In genomic region chr1:202531472-202532070, GRCh38 we compare ENCODE assay signal across 7 cellular contexts.
DNase-seq lines count a peak whose midpoint lies in the region; ATAC-seq and TF ChIP-seq lines count a peak whose summit lies in the region.
"Not testable (repeated sequence)": the region's sequence is repeated elsewhere in the genome, so short reads cannot be mapped to it uniquely, and the experiment has no call there.

No MANE protein-coding gene starts in this region.

- H2AFZ ChIP-seq in GM23338 = not testable (repeated sequence)
- H2AFZ ChIP-seq in mammary epithelial cell (ENCODE audit: low read depth, low read length) = peak overlapping the region; percentile 55

- not testable (repeated sequence) for H3K27ac ChIP-seq in GM23338 (ENCODE audit: low read depth); foreskin keratinocyte; naive thymus-derived CD4-positive, alpha-beta T cell (ENCODE audit: low read depth, low read length)
- H3K27ac ChIP-seq in mammary epithelial cell (ENCODE audit: insufficient read depth, low read depth, low read length) = peak overlapping the region; percentile 52

- H3K4me3 Mint-ChIP-seq in GM23338; activated CD8-positive, alpha-beta T cell treated with anti-CD3 and anti-CD28 coated beads for 36 hours; naive thymus-derived CD4-positive, alpha-beta T cell: not testable (repeated sequence)
- peak overlapping the region; percentile 10 for H3K4me3 Mint-ChIP-seq in stimulated activated memory B cell treated with anti-CD40 and anti-IgM and Interleukin-4, amounts not matched to agents 10 μg/mL and 1 μg/mL and 100 μg/mL, for 72 hours

- not testable (repeated sequence) for H3K27me3 ChIP-seq in GM23338 (ENCODE audit: insufficient read depth); mammary epithelial cell (ENCODE audit: insufficient read depth, low read length); foreskin keratinocyte; naive thymus-derived CD4-positive, alpha-beta T cell (ENCODE audit: control insufficient read depth in 2 of 2, insufficient read depth in 2 of 2, low read length in 2 of 2)

- WGBS in mammary epithelial cell (ENCODE audit: low coverage, missing lambda C conversion rate) = 13% methylated on average over 3 of the region's 3 CpGs

- not testable (repeated sequence) for H3K9me3 Mint-ChIP-seq in GM23338; activated CD8-positive, alpha-beta T cell treated with anti-CD3 and anti-CD28 coated beads for 36 hours; naive thymus-derived CD4-positive, alpha-beta T cell; stimulated activated memory B cell treated with anti-CD40 and anti-IgM and Interleukin-4, amounts not matched to agents 10 μg/mL and 1 μg/mL and 100 μg/mL, for 72 hours

- in situ Hi-C loops in mammary epithelial cell (cut with MboI; ENCODE audit: low sequenced_read_pairs in 2 of 2) = not testable (repeated sequence)

- not testable (repeated sequence) for H3K36me3 ChIP-seq in GM23338 (ENCODE audit: insufficient read depth); mammary epithelial cell (ENCODE audit: insufficient read depth, low read length); naive thymus-derived CD4-positive, alpha-beta T cell (ENCODE audit: control insufficient read depth in 2 of 3, insufficient read depth in 3 of 3, low read length in 3 of 3)

- H3K4me3 ChIP-seq in GM23338; mammary epithelial cell (replicated peaks in 1 of 3; ENCODE audit: insufficient read depth in 1 of 3, low read depth in 2 of 3, low read length in 3 of 3); naive thymus-derived CD4-positive, alpha-beta T cell (ENCODE audit: low read length): not testable (repeated sequence)

- not testable (repeated sequence) for H3K9ac ChIP-seq in mammary epithelial cell (ENCODE audit: insufficient read depth, low read length)

- not testable (repeated sequence) for H3K4me2 ChIP-seq in GM23338
- peak overlapping the region; percentile 61 for H3K4me2 ChIP-seq in mammary epithelial cell (ENCODE audit: insufficient read depth, low read depth, low read length)

- POLR2A ChIA-PET in activated CD8-positive, alpha-beta T cell treated with anti-CD3 and anti-CD28 coated beads for 36 hours (lab: Charles Lee); naive thymus-derived CD4-positive, alpha-beta T cell (lab: Charles Lee): not testable (repeated sequence)

- intact Hi-C loops in activated CD8-positive, alpha-beta T cell treated with anti-CD3 and anti-CD28 coated beads for 36 hours (cut with micrococcal nuclease); mammary epithelial cell (cut with micrococcal nuclease); naive thymus-derived CD4-positive, alpha-beta T cell (cut with micrococcal nuclease): not testable (repeated sequence)

- ATAC-seq in GM23338; activated CD8-positive, alpha-beta T cell treated with anti-CD3 and anti-CD28 coated beads for 36 hours; foreskin keratinocyte: not testable (repeated sequence)
- ATAC-seq in naive thymus-derived CD4-positive, alpha-beta T cell = peak; percentile 44
- ATAC-seq in stimulated activated memory B cell treated with anti-CD40 and anti-IgM and Interleukin-4, amounts not matched to agents 10 μg/mL and 1 μg/mL and 100 μg/mL, for 72 hours = peak; percentile 78

- not testable (repeated sequence) for H3K27me3 Mint-ChIP-seq in GM23338 (ENCODE audit: insufficient read depth, low read depth, poor library complexity); activated CD8-positive, alpha-beta T cell treated with anti-CD3 and anti-CD28 coated beads for 36 hours; naive thymus-derived CD4-positive, alpha-beta T cell; stimulated activated memory B cell treated with anti-CD40 and anti-IgM and Interleukin-4, amounts not matched to agents 10 μg/mL and 1 μg/mL and 100 μg/mL, for 72 hours

- H3K79me2 ChIP-seq in GM23338 (replicated peaks; ENCODE audit: insufficient read depth); mammary epithelial cell (ENCODE audit: insufficient read depth, low read length): not testable (repeated sequence)

- H3F3A ChIP-seq in GM23338 (replicated peaks; ENCODE audit: low read depth) = not testable (repeated sequence)

- H3K4me1 Mint-ChIP-seq in GM23338 = peaks cover 11% of the 10 kb centered on the region
- not testable (repeated sequence) for H3K4me1 Mint-ChIP-seq in activated CD8-positive, alpha-beta T cell treated with anti-CD3 and anti-CD28 coated beads for 36 hours (ENCODE audit: low read depth); naive thymus-derived CD4-positive, alpha-beta T cell
- H3K4me1 Mint-ChIP-seq in stimulated activated memory B cell treated with anti-CD40 and anti-IgM and Interleukin-4, amounts not matched to agents 10 μg/mL and 1 μg/mL and 100 μg/mL, for 72 hours = peaks cover 25% of the 10 kb centered on the region

- dilution Hi-C loops in mammary epithelial cell (cut with HindIII; ENCODE audit: low sequenced_read_pairs) = not testable (repeated sequence)

- CTCF ChIA-PET in activated CD8-positive, alpha-beta T cell treated with anti-CD3 and anti-CD28 coated beads for 36 hours (lab: Charles Lee); mammary epithelial cell (lab: Charles Lee; ENCODE audit: low non-redundant PET); naive thymus-derived CD4-positive, alpha-beta T cell (lab: Charles Lee): not testable (repeated sequence)

- TSS peak; percentile 95 for BruUV-seq in mammary epithelial cell (replicated peaks; lab: Mats Ljungman, UMichigan)

- not testable (repeated sequence) for H3K4me1 ChIP-seq in GM23338 (ENCODE audit: insufficient read depth); mammary epithelial cell (ENCODE audit: insufficient read depth, low read length); naive thymus-derived CD4-positive, alpha-beta T cell (ENCODE audit: control insufficient read depth in 2 of 2, insufficient read depth in 2 of 2, low read length in 2 of 2)
- H3K4me1 ChIP-seq in foreskin keratinocyte = peaks cover 11% of the 10 kb centered on the region

- TF ChIP-seq CTCF in GM23338 (conservative IDR thresholded peaks at IDR 0.05; ENCODE audit: low read depth in 2 of 2); activated CD8-positive, alpha-beta T cell treated with anti-CD3 and anti-CD28 coated beads for 36 hours (IDR thresholded peaks at IDR 0.05); mammary epithelial cell (conservative IDR thresholded peaks at IDR 0.05 in 1 of 2, IDR thresholded peaks at IDR 0.05 in 1 of 2; ENCODE audit: extremely low read depth in 1 of 2, insufficient read depth in 1 of 2, low read depth in 1 of 2, low read length in 2 of 2); foreskin keratinocyte (conservative IDR thresholded peaks at IDR 0.05): not testable (repeated sequence)

- H3K27ac Mint-ChIP-seq in GM23338 = peak overlapping the region; percentile 15; the same call in 1 of the 2 replicates
- peak overlapping the region; percentile 39 for H3K27ac Mint-ChIP-seq in activated CD8-positive, alpha-beta T cell treated with anti-CD3 and anti-CD28 coated beads for 36 hours
- H3K27ac Mint-ChIP-seq in naive thymus-derived CD4-positive, alpha-beta T cell = not testable (repeated sequence)
- peak overlapping the region; percentile 74 for H3K27ac Mint-ChIP-seq in stimulated activated memory B cell treated with anti-CD40 and anti-IgM and Interleukin-4, amounts not matched to agents 10 μg/mL and 1 μg/mL and 100 μg/mL, for 72 hours

- not testable (repeated sequence) for H3K36me3 Mint-ChIP-seq in GM23338 (ENCODE audit: low read depth); activated CD8-positive, alpha-beta T cell treated with anti-CD3 and anti-CD28 coated beads for 36 hours (ENCODE audit: low read depth); naive thymus-derived CD4-positive, alpha-beta T cell; stimulated activated memory B cell treated with anti-CD40 and anti-IgM and Interleukin-4, amounts not matched to agents 10 μg/mL and 1 μg/mL and 100 μg/mL, for 72 hours

- not testable (repeated sequence) for H3K9me3 ChIP-seq in mammary epithelial cell (replicated peaks; ENCODE audit: insufficient read depth, low read length); naive thymus-derived CD4-positive, alpha-beta T cell (ENCODE audit: control insufficient read depth in 2 of 3, low read length in 3 of 3)

- not testable (repeated sequence) for H4K20me1 ChIP-seq in GM23338 (replicated peaks; ENCODE audit: insufficient read depth); mammary epithelial cell (ENCODE audit: insufficient read depth, low read length)

- H3K9me2 ChIP-seq in GM23338 (ENCODE audit: insufficient read depth) = not testable (repeated sequence)

- DNase-seq in GM23338 (ENCODE audit: low spot score); activated CD8-positive, alpha-beta T cell treated with anti-CD3 and anti-CD28 coated beads for 36 hours; naive thymus-derived CD4-positive, alpha-beta T cell: not testable (repeated sequence)
- DNase-seq in NOMO-1 treated with DMSO at 0.1 percent for 48 hours (lab: John Stamatoyannopoulos, UW; ENCODE audit: unreplicated experiment) = peak; percentile 22
- peak; percentile 35 for DNase-seq in mammary epithelial cell
- peak; percentile 30 to 61 for DNase-seq in foreskin keratinocyte
